In the genomic region with DNA sequence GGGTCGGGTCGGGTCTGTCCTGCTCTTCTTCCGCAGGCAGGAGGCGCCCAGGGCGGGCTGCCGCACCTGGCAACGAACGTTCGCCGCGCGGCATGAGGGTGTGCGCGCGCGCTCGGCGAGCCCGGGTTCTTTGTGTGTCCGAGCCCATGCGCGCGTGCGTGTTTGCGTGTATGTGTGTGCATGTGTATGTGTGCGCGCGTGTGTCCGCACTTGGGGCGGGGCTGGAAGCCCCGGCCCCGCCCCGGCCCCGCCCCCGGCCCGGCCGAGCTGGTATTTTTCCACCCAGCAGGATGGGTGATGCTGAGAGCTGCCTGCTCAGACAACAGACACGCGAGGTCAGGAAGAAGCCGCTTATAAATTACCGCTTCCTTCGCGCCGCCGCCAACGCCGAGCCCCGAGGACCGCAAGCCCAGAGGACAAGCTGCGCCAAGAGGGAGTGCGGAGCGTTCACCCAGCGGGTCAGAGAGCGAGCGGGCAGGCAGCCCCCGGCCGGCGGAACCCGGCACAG, we compare ENCODE assay signal across 1 cellular context.
TF ChIP-seq lines count a peak whose summit lies in the region.

SLC6A6 (plus strand) TSS at position 303 of the 508 bp plus-strand sequence. CDS start 41,029 bp downstream, outside the sequence.

TF ChIP-seq in HEK293, 187 proteins besides CTCF, POLR2A, EP300 and RAD21 (continued from another document and continues in another):
- TF ChIP-seq, protein P1, sequence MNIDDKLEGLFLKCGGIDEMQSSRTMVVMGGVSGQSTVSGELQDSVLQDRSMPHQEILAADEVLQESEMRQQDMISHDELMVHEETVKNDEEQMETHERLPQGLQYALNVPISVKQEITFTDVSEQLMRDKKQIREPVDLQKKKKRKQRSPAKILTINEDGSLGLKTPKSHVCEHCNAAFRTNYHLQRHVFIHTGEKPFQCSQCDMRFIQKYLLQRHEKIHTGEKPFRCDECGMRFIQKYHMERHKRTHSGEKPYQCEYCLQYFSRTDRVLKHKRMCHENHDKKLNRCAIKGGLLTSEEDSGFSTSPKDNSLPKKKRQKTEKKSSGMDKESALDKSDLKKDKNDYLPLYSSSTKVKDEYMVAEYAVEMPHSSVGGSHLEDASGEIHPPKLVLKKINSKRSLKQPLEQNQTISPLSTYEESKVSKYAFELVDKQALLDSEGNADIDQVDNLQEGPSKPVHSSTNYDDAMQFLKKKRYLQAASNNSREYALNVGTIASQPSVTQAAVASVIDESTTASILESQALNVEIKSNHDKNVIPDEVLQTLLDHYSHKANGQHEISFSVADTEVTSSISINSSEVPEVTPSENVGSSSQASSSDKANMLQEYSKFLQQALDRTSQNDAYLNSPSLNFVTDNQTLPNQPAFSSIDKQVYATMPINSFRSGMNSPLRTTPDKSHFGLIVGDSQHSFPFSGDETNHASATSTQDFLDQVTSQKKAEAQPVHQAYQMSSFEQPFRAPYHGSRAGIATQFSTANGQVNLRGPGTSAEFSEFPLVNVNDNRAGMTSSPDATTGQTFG (tag by site-specific recombination; IDR thresholded peaks at IDR 0.05; ENCODE audit: borderline replicate concordance), result no peak
- TF ChIP-seq GLI4 (tag by site-specific recombination; IDR thresholded peaks at IDR 0.05) (no peak), ZNF514 (tag by site-specific recombination; IDR thresholded peaks at IDR 0.05) (no peak), ZNF140 (tag by site-specific recombination; IDR thresholded peaks at IDR 0.05) (no peak), BCL6B (tag by site-specific recombination; IDR thresholded peaks at IDR 0.05) (no peak), ZIC2 (tag by site-specific recombination; IDR thresholded peaks at IDR 0.05) (0 out of 2 replicates have a peak, but pooled peaks have one; percentile 13), ZNF558 (tag by site-specific recombination; IDR thresholded peaks at IDR 0.05) (no peak), SP3 (tag by site-specific recombination; IDR thresholded peaks at IDR 0.05) (peak; percentile 72), KLF7 (tag by site-specific recombination; IDR thresholded peaks at IDR 0.05; ENCODE audit: borderline replicate concordance) (no peak), MZF1 (tag by site-specific recombination; IDR thresholded peaks at IDR 0.05; ENCODE audit: borderline replicate concordance) (no peak), PBX3 (CRISPR knock-in tag; IDR thresholded peaks at IDR 0.05) (no peak), KLF8 (tag by site-specific recombination; IDR thresholded peaks at IDR 0.05) (peak; percentile 76), ZSCAN4 (tag by site-specific recombination; IDR thresholded peaks at IDR 0.05) (peak; percentile 83), ZNF701 (tag by site-specific recombination; IDR thresholded peaks at IDR 0.05) (no peak), KLF9 (tag by site-specific recombination; IDR thresholded peaks at IDR 0.05; ENCODE audit: low read depth) (peak; percentile 84), MYNN (tag by site-specific recombination; IDR thresholded peaks at IDR 0.05; ENCODE audit: borderline replicate concordance) (no peak), ZNF645 (tag by site-specific recombination; IDR thresholded peaks at IDR 0.05) (no peak), ZNF473 (tag by site-specific recombination; IDR thresholded peaks at IDR 0.05) (no peak), ZNF202 (tag by site-specific recombination; IDR thresholded peaks at IDR 0.05; ENCODE audit: borderline replicate concordance) (no peak), HOXC10 (CRISPR knock-in tag; IDR thresholded peaks at IDR 0.05) (no peak), ZNF292 (tag by site-specific recombination; IDR thresholded peaks at IDR 0.05; ENCODE audit: borderline replicate concordance, low read depth) (no peak), SP7 (tag by site-specific recombination; IDR thresholded peaks at IDR 0.05) (peak; percentile 37; the same call in 1 of the 2 replicates), ZNF112 (tag by site-specific recombination; IDR thresholded peaks at IDR 0.05) (no peak), ZFP3 (tag by site-specific recombination; IDR thresholded peaks at IDR 0.05; ENCODE audit: low read depth) (no peak)
- TF ChIP-seq, protein P2, sequence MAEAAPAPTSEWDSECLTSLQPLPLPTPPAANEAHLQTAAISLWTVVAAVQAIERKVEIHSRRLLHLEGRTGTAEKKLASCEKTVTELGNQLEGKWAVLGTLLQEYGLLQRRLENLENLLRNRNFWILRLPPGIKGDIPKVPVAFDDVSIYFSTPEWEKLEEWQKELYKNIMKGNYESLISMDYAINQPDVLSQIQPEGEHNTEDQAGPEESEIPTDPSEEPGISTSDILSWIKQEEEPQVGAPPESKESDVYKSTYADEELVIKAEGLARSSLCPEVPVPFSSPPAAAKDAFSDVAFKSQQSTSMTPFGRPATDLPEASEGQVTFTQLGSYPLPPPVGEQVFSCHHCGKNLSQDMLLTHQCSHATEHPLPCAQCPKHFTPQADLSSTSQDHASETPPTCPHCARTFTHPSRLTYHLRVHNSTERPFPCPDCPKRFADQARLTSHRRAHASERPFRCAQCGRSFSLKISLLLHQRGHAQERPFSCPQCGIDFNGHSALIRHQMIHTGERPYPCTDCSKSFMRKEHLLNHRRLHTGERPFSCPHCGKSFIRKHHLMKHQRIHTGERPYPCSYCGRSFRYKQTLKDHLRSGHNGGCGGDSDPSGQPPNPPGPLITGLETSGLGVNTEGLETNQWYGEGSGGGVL (tag by site-specific recombination; IDR thresholded peaks at IDR 0.05), result no peak
- TF ChIP-seq, protein P3, sequence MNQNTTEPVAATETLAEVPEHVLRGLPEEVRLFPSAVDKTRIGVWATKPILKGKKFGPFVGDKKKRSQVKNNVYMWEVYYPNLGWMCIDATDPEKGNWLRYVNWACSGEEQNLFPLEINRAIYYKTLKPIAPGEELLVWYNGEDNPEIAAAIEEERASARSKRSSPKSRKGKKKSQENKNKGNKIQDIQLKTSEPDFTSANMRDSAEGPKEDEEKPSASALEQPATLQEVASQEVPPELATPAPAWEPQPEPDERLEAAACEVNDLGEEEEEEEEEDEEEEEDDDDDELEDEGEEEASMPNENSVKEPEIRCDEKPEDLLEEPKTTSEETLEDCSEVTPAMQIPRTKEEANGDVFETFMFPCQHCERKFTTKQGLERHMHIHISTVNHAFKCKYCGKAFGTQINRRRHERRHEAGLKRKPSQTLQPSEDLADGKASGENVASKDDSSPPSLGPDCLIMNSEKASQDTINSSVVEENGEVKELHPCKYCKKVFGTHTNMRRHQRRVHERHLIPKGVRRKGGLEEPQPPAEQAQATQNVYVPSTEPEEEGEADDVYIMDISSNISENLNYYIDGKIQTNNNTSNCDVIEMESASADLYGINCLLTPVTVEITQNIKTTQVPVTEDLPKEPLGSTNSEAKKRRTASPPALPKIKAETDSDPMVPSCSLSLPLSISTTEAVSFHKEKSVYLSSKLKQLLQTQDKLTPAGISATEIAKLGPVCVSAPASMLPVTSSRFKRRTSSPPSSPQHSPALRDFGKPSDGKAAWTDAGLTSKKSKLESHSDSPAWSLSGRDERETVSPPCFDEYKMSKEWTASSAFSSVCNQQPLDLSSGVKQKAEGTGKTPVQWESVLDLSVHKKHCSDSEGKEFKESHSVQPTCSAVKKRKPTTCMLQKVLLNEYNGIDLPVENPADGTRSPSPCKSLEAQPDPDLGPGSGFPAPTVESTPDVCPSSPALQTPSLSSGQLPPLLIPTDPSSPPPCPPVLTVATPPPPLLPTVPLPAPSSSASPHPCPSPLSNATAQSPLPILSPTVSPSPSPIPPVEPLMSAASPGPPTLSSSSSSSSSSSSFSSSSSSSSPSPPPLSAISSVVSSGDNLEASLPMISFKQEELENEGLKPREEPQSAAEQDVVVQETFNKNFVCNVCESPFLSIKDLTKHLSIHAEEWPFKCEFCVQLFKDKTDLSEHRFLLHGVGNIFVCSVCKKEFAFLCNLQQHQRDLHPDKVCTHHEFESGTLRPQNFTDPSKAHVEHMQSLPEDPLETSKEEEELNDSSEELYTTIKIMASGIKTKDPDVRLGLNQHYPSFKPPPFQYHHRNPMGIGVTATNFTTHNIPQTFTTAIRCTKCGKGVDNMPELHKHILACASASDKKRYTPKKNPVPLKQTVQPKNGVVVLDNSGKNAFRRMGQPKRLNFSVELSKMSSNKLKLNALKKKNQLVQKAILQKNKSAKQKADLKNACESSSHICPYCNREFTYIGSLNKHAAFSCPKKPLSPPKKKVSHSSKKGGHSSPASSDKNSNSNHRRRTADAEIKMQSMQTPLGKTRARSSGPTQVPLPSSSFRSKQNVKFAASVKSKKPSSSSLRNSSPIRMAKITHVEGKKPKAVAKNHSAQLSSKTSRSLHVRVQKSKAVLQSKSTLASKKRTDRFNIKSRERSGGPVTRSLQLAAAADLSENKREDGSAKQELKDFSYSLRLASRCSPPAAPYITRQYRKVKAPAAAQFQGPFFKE (tag by site-specific recombination; IDR thresholded peaks at IDR 0.05; ENCODE audit: borderline replicate concordance), result no peak
- TF ChIP-seq, protein P4, sequence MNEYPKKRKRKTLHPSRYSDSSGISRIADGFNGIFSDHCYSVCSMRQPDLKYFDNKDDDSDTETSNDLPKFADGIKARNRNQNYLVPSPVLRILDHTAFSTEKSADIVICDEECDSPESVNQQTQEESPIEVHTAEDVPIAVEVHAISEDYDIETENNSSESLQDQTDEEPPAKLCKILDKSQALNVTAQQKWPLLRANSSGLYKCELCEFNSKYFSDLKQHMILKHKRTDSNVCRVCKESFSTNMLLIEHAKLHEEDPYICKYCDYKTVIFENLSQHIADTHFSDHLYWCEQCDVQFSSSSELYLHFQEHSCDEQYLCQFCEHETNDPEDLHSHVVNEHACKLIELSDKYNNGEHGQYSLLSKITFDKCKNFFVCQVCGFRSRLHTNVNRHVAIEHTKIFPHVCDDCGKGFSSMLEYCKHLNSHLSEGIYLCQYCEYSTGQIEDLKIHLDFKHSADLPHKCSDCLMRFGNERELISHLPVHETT (tag by site-specific recombination; IDR thresholded peaks at IDR 0.05), result no peak
- TF ChIP-seq, protein P5, sequence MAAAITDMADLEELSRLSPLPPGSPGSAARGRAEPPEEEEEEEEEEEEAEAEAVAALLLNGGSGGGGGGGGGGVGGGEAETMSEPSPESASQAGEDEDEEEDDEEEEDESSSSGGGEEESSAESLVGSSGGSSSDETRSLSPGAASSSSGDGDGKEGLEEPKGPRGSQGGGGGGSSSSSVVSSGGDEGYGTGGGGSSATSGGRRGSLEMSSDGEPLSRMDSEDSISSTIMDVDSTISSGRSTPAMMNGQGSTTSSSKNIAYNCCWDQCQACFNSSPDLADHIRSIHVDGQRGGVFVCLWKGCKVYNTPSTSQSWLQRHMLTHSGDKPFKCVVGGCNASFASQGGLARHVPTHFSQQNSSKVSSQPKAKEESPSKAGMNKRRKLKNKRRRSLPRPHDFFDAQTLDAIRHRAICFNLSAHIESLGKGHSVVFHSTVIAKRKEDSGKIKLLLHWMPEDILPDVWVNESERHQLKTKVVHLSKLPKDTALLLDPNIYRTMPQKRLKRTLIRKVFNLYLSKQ (tag by site-specific recombination; IDR thresholded peaks at IDR 0.05; ENCODE audit: borderline replicate concordance), result no peak
- TF ChIP-seq, protein P6, sequence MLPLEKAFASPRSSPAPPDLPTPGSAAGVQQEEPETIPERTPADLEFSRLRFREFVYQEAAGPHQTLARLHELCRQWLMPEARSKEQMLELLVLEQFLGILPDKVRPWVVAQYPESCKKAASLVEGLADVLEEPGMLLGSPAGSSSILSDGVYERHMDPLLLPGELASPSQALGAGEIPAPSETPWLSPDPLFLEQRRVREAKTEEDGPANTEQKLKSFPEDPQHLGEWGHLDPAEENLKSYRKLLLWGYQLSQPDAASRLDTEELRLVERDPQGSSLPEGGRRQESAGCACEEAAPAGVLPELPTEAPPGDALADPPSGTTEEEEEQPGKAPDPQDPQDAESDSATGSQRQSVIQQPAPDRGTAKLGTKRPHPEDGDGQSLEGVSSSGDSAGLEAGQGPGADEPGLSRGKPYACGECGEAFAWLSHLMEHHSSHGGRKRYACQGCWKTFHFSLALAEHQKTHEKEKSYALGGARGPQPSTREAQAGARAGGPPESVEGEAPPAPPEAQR (tag by site-specific recombination; IDR thresholded peaks at IDR 0.05), result no peak
- TF ChIP-seq, protein P7, sequence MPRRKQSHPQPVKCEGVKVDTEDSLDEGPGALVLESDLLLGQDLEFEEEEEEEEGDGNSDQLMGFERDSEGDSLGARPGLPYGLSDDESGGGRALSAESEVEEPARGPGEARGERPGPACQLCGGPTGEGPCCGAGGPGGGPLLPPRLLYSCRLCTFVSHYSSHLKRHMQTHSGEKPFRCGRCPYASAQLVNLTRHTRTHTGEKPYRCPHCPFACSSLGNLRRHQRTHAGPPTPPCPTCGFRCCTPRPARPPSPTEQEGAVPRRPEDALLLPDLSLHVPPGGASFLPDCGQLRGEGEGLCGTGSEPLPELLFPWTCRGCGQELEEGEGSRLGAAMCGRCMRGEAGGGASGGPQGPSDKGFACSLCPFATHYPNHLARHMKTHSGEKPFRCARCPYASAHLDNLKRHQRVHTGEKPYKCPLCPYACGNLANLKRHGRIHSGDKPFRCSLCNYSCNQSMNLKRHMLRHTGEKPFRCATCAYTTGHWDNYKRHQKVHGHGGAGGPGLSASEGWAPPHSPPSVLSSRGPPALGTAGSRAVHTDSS (tag by site-specific recombination; IDR thresholded peaks at IDR 0.05), result no peak
